18 cellular contexts compared by ENCODE assay signal in the genomic region with DNA sequence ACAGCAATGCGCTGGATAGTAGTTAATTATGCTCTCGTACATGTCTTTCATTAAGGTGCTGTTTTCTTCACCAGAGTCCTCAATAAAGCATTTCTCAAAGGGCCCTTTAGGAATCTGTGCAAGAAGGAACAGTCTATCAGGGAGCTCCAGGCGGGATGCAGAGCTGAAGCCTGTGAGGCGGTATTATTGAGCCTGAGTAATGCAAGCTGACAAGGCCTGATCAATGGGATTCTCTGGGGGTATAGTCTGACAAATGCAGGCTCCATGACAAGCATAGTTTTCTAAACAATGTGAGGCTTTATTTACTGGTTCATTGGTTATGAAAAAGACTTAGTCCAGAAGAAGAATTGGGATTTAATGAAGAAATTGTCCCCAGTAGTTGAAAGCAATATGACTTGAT.
"Had no signal": no experiment of that assay in that cellular context is flagged by ENCODE, and none has a peak within 500 bp of the region (broad histone marks: within the 10 kb centered on the region; RNA-seq: fewer than 3 reads in every experiment).

No MANE protein-coding gene starts in this region.

- DNase-seq: activated B cell treated with CpG ODN at 0.5 μM for 24 hours; activated CD4-positive, alpha-beta memory T cell treated with anti-CD3 and anti-CD28 coated beads for 36 hours; activated CD4-positive, alpha-beta T cell treated with anti-CD3 and anti-CD28 coated beads for 4 hours; activated CD8-positive, alpha-beta memory T cell treated with anti-CD3 and anti-CD28 coated beads, Interleukin-2, amount 10 ng/mL, durations not matched to agents 7 days and 5 days; dermis blood vessel endothelial cell; foreskin fibroblast; mucosa of descending colon; naive B cell; occipital lobe; right cardiac atrium had no signal

- H3K36me3 ChIP-seq: cardiac muscle cell, prostate gland, tibial nerve had no signal

- H3K9me3 ChIP-seq: mucosa of descending colon, prostate gland, tibial nerve had no signal

- H3K36me3 Mint-ChIP-seq: activated CD4-positive, alpha-beta memory T cell treated with anti-CD3 and anti-CD28 coated beads for 36 hours; activated naive CD8-positive, alpha-beta T cell; naive B cell had no signal

- H3K4me1 Mint-ChIP-seq: activated CD8-positive, alpha-beta memory T cell treated with anti-CD3 and anti-CD28 coated beads, Interleukin-2, amount 10 ng/mL, durations not matched to agents 7 days and 5 days had no signal

- H3K27ac ChIP-seq: cardiac muscle cell, epithelial cell of prostate, prostate gland, tibial nerve had no signal

- H3K9me3 Mint-ChIP-seq: activated B cell treated with CpG ODN at 0.5 μM for 24 hours; activated CD4-positive, alpha-beta memory T cell treated with anti-CD3 and anti-CD28 coated beads for 36 hours; naive B cell had no signal

- H3K27ac Mint-ChIP-seq: activated B cell treated with CpG ODN at 0.5 μM for 24 hours; activated CD4-positive, alpha-beta memory T cell treated with anti-CD3 and anti-CD28 coated beads for 36 hours; activated CD8-positive, alpha-beta memory T cell treated with anti-CD3 and anti-CD28 coated beads, Interleukin-2, amount 10 ng/mL, durations not matched to agents 7 days and 5 days; activated naive CD8-positive, alpha-beta T cell; naive B cell; stimulated activated naive CD8-positive, alpha-beta T cell treated with anti-CD3 and anti-CD28 coated beads, Interleukin-15, Interleukin-2, amounts not matched to agents 100 ng/mL and 50 ng/mL, for 24 hours; T-helper 2 cell treated with Interferon-gamma antibody and Interleukin-4, amounts not matched to agents 5 μg/mL and 100 μg/mL, for 36 hours had no signal

- ATAC-seq: activated CD8-positive, alpha-beta memory T cell treated with anti-CD3 and anti-CD28 coated beads, Interleukin-2, amount 10 ng/mL, durations not matched to agents 7 days and 5 days; mucosa of descending colon; right cardiac atrium had no signal

- H3K4me3 ChIP-seq: cardiac muscle cell, lung, mucosa of descending colon, prostate gland, tibial nerve had no signal

- H3K27me3 Mint-ChIP-seq: activated B cell treated with CpG ODN at 0.5 μM for 24 hours; activated CD4-positive, alpha-beta memory T cell treated with anti-CD3 and anti-CD28 coated beads for 36 hours; activated CD8-positive, alpha-beta memory T cell treated with anti-CD3 and anti-CD28 coated beads, Interleukin-2, amount 10 ng/mL, durations not matched to agents 7 days and 5 days; activated naive CD8-positive, alpha-beta T cell; naive B cell; stimulated activated naive CD8-positive, alpha-beta T cell treated with anti-CD3 and anti-CD28 coated beads, Interleukin-15, Interleukin-2, amounts not matched to agents 100 ng/mL and 50 ng/mL, for 24 hours had no signal

- H3K27me3 ChIP-seq: cardiac muscle cell, tibial nerve had no signal

- H3K4me1 ChIP-seq: prostate gland, tibial nerve had no signal

- H3K4me3 Mint-ChIP-seq: activated B cell treated with CpG ODN at 0.5 μM for 24 hours; activated CD4-positive, alpha-beta memory T cell treated with anti-CD3 and anti-CD28 coated beads for 36 hours; activated CD8-positive, alpha-beta memory T cell treated with anti-CD3 and anti-CD28 coated beads, Interleukin-2, amount 10 ng/mL, durations not matched to agents 7 days and 5 days; activated naive CD8-positive, alpha-beta T cell; naive B cell; stimulated activated naive CD8-positive, alpha-beta T cell treated with anti-CD3 and anti-CD28 coated beads, Interleukin-15, Interleukin-2, amounts not matched to agents 100 ng/mL and 50 ng/mL, for 24 hours; T-helper 2 cell treated with Interferon-gamma antibody and Interleukin-4, amounts not matched to agents 5 μg/mL and 100 μg/mL, for 36 hours had no signal
